9 cellular contexts compared by ENCODE assay signal in genomic region chr2:64748561-64748960, GRCh38.
DNase-seq lines count a peak whose midpoint lies in the region; ATAC-seq, FAIRE-seq and TF ChIP-seq lines count a peak whose summit lies in the region.
"Had no signal": no experiment of that assay in that cellular context is flagged by ENCODE, and none has a peak within 500 bp of the region (broad histone marks: within the 10 kb centered on the region; RNA-seq: fewer than 3 reads in every experiment).

No MANE protein-coding gene starts in this region.

- peak overlapping the region; percentile 94 to 98 for H3K27ac ChIP-seq in SK-N-SH (ENCODE audit: low read depth in 2 of 2, low read length in 1 of 2)
- H3K27ac ChIP-seq in kidney (ENCODE audit: low read depth in 2 of 2, low read length in 2 of 2), result peak overlapping the region; percentile 68 to 97

- FAIRE-seq in kidney (lab: Jason Lieb, UNC) (no peak), RCC 7860 (lab: Jason Lieb, UNC) (no peak)
- FAIRE-seq: A204.1 had no signal

- peak overlapping the region; percentile 93 to 98 for H3K4me3 Mint-ChIP-seq in activated T-cell treated with anti-CD3 and anti-CD28 coated beads, Interleukin-2, amount 50 U/mL, for 72 hours
- H3K4me3 Mint-ChIP-seq in stimulated activated naive CD8-positive, alpha-beta T cell treated with anti-CD3 and anti-CD28 coated beads, Interleukin-15, amount 100 ng/mL, for 72 hours, result peak overlapping the region; percentile 90 to 93

- no peaks in the 10 kb centered on the region for H3K27me3 ChIP-seq in SK-N-SH (ENCODE audit: insufficient read depth)

- peak overlapping the region; percentile 84; the same call in 1 of the 2 replicates for H3K9ac ChIP-seq in SK-N-SH
- H3K9ac ChIP-seq in kidney (ENCODE audit: low read length in 2 of 2), result no peak overlapping the region

- no peak for TF ChIP-seq EP300 in SK-N-SH (IDR thresholded peaks at IDR 0.05; ENCODE audit: borderline replicate concordance in 1 of 2, low read depth in 1 of 2, low read length in 1 of 2)

- peaks cover 28% of the 10 kb centered on the region; the same call in 1 of the 2 replicates for H3K79me2 ChIP-seq in SK-N-SH (ENCODE audit: insufficient read depth)

- ATAC-seq in SK-N-SH treated with all-trans-retinoic acid at 6 μM for 48 hours (no peak), HG03521 (IDR thresholded peaks at IDR 0.05; ENCODE audit: unreplicated experiment) (no peak)
- ATAC-seq in activated T-cell treated with anti-CD3 and anti-CD28 coated beads, Interleukin-2, amount 50 U/mL, for 72 hours (replicated peaks in 1 of 2), result peak in 1 of 2 donors; percentile 6
- ATAC-seq in stimulated activated naive CD8-positive, alpha-beta T cell treated with anti-CD3 and anti-CD28 coated beads, Interleukin-15, amount 100 ng/mL, for 72 hours, result peak; percentile 15

- H3K9me3 Mint-ChIP-seq in activated T-cell treated with anti-CD3 and anti-CD28 coated beads, Interleukin-2, amount 50 U/mL, for 72 hours, result no peaks in the 10 kb centered on the region
- H3K9me3 Mint-ChIP-seq in stimulated activated naive CD8-positive, alpha-beta T cell treated with anti-CD3 and anti-CD28 coated beads, Interleukin-15, amount 100 ng/mL, for 72 hours, result no peaks in the 10 kb centered on the region

- intact Hi-C loops in kidney (cut with DNase I), result no loop called here

- H2AFZ ChIP-seq in SK-N-SH (ENCODE audit: low read depth), result peak overlapping the region; percentile 53

- H3K9me2 ChIP-seq in SK-N-SH, result no peaks in the 10 kb centered on the region

- H3K27me3 Mint-ChIP-seq in activated T-cell treated with anti-CD3 and anti-CD28 coated beads, Interleukin-2, amount 50 U/mL, for 72 hours (ENCODE audit: low read depth), result no peaks in the 10 kb centered on the region
- H3K27me3 Mint-ChIP-seq in stimulated activated naive CD8-positive, alpha-beta T cell treated with anti-CD3 and anti-CD28 coated beads, Interleukin-15, amount 100 ng/mL, for 72 hours, result no peaks in the 10 kb centered on the region

- POLR2A ChIA-PET in SK-N-SH (lab: Yijun Ruan, JAX), result interaction anchor here (1.1 kb wide), 1 partner anchor 95 kb away, joined by 3 read pairs; the partner anchor contains the start of gene SERTAD2

- no peaks in the 10 kb centered on the region for H3K9me3 ChIP-seq in SK-N-SH
- H3K9me3 ChIP-seq in kidney (ENCODE audit: control insufficient read depth in 1 of 2, low read length in 2 of 2), result no peaks in the 10 kb centered on the region

- CTCF ChIA-PET in SK-N-SH (lab: Yijun Ruan, JAX), result interaction anchor here (1.0 to 1.7 kb wide), 4 partner anchors 7 to 95 kb away, joined by 3 to 4 read pairs (median 4); partner anchors contain the start of gene SERTAD2

- peaks cover 4 to 6% of the 10 kb centered on the region in 2 experiments; a peak in 3 of 4 replicates for H3K4me1 ChIP-seq in SK-N-SH (ENCODE audit: control insufficient read depth in 1 of 2, insufficient read depth in 2 of 2, low read depth in 1 of 2, low read length in 1 of 2)
- peaks cover 5 to 12% of the 10 kb centered on the region in 2 donors for H3K4me1 ChIP-seq in kidney (ENCODE audit: control insufficient read depth in 1 of 2, insufficient read depth in 1 of 2, low read depth in 1 of 2, low read length in 2 of 2)

- H3F3A ChIP-seq in SK-N-SH (replicated peaks; ENCODE audit: insufficient read depth), result peaks cover 21% of the 10 kb centered on the region

- WGBS in SK-N-SH (ENCODE audit: low lambda C conversion rate), result 67% methylated on average over 2 of the region's 2 CpGs

- H3K36me3 Mint-ChIP-seq in activated T-cell treated with anti-CD3 and anti-CD28 coated beads, Interleukin-2, amount 50 U/mL, for 72 hours (ENCODE audit: insufficient read depth in 2 of 2), result no peaks in the 10 kb centered on the region

- H4K20me1 ChIP-seq in SK-N-SH (ENCODE audit: insufficient read depth), result no peaks in the 10 kb centered on the region

- TF ChIP-seq RAD21 in SK-N-SH (IDR thresholded peaks at IDR 0.05; ENCODE audit: low read length), result no peak

- peak overlapping the region; percentile 91 for H3K4me2 ChIP-seq in SK-N-SH

- TF ChIP-seq CTCF in SK-N-SH (IDR thresholded peaks at IDR 0.05) (no peak), kidney (IDR thresholded peaks at IDR 0.05; ENCODE audit: borderline replicate concordance, extremely low read depth, insufficient read depth) (no peak)

- DNase-seq in SK-N-SH (no peak), kidney (no peak), RCC 7860 (ENCODE audit: low spot score) (no peak), HPDE6-E6E7 (ENCODE audit: extremely low spot score) (no peak)
- peak; percentile 32 to 43 for DNase-seq in activated T-cell treated with anti-CD3 and anti-CD28 coated beads, Interleukin-2, amount 50 U/mL, for 72 hours
- DNase-seq in stimulated activated naive CD8-positive, alpha-beta T cell treated with anti-CD3 and anti-CD28 coated beads, Interleukin-15, amount 100 ng/mL, for 72 hours, result peak; percentile 58 to 65

- H3K27ac Mint-ChIP-seq in activated T-cell treated with anti-CD3 and anti-CD28 coated beads, Interleukin-2, amount 50 U/mL, for 72 hours, result peak overlapping the region; percentile 31
- peak overlapping the region; percentile 97 to 98 for H3K27ac Mint-ChIP-seq in stimulated activated naive CD8-positive, alpha-beta T cell treated with anti-CD3 and anti-CD28 coated beads, Interleukin-15, amount 100 ng/mL, for 72 hours

- H3K36me3 ChIP-seq in SK-N-SH (replicated peaks in 1 of 2; ENCODE audit: control insufficient read depth in 1 of 2, insufficient read depth in 2 of 2, low read length in 1 of 2), result no peaks in the 10 kb centered on the region
- H3K36me3 ChIP-seq in kidney (ENCODE audit: control insufficient read depth in 1 of 2, insufficient read depth in 2 of 2, low read length in 2 of 2), result no peaks in the 10 kb centered on the region

- H3K4me3 ChIP-seq in SK-N-SH (ENCODE audit: low read depth in 2 of 2, low read length in 1 of 2) (peak overlapping the region in 1 of 2 experiments; percentile 90; a peak in 2 of 4 replicates), kidney (ENCODE audit: low read length in 2 of 2) (no peak overlapping the region)

- peaks cover 26% of the 10 kb centered on the region for H3K4me1 Mint-ChIP-seq in activated T-cell treated with anti-CD3 and anti-CD28 coated beads, Interleukin-2, amount 50 U/mL, for 72 hours (ENCODE audit: low read depth)
- H3K4me1 Mint-ChIP-seq in stimulated activated naive CD8-positive, alpha-beta T cell treated with anti-CD3 and anti-CD28 coated beads, Interleukin-15, amount 100 ng/mL, for 72 hours, result peaks cover 35% of the 10 kb centered on the region

TF ChIP-seq in SK-N-SH, 30 proteins besides CTCF, POLR2A, EP300 and RAD21:
- TF ChIP-seq SMC3 (IDR thresholded peaks at IDR 0.05; ENCODE audit: low read depth, low read length) (no peak), RCOR1 (IDR thresholded peaks at IDR 0.05; ENCODE audit: low read length) (no peak), EZH2phosphoT487 (IDR thresholded peaks at IDR 0.05; ENCODE audit: borderline replicate concordance, low read depth) (no peak)

TF ChIP-seq in SK-N-SH treated with all-trans-retinoic acid at 6 μM for 48 hours, 23 proteins besides CTCF, POLR2A, EP300 and RAD21 (continues in another document):
- TF ChIP-seq ZFP3 (CRISPR knock-in tag; IDR thresholded peaks at IDR 0.05), result no peak
- TF ChIP-seq, protein P1, sequence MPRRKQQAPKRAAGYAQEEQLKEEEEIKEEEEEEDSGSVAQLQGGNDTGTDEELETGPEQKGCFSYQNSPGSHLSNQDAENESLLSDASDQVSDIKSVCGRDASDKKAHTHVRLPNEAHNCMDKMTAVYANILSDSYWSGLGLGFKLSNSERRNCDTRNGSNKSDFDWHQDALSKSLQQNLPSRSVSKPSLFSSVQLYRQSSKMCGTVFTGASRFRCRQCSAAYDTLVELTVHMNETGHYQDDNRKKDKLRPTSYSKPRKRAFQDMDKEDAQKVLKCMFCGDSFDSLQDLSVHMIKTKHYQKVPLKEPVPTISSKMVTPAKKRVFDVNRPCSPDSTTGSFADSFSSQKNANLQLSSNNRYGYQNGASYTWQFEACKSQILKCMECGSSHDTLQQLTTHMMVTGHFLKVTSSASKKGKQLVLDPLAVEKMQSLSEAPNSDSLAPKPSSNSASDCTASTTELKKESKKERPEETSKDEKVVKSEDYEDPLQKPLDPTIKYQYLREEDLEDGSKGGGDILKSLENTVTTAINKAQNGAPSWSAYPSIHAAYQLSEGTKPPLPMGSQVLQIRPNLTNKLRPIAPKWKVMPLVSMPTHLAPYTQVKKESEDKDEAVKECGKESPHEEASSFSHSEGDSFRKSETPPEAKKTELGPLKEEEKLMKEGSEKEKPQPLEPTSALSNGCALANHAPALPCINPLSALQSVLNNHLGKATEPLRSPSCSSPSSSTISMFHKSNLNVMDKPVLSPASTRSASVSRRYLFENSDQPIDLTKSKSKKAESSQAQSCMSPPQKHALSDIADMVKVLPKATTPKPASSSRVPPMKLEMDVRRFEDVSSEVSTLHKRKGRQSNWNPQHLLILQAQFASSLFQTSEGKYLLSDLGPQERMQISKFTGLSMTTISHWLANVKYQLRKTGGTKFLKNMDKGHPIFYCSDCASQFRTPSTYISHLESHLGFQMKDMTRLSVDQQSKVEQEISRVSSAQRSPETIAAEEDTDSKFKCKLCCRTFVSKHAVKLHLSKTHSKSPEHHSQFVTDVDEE (CRISPR knock-in tag; IDR thresholded peaks at IDR 0.05), result no peak
- TF ChIP-seq ZNF565 (CRISPR knock-in tag; conservative IDR thresholded peaks at IDR 0.05; ENCODE audit: low read depth), result no peak
- no peak for TF ChIP-seq CSRNP3 (CRISPR knock-in tag; IDR thresholded peaks at IDR 0.05)
- TF ChIP-seq BACH2 (CRISPR knock-in tag; IDR thresholded peaks at IDR 0.05; ENCODE audit: borderline replicate concordance), result no peak
- no peak for TF ChIP-seq TOX (CRISPR knock-in tag; IDR thresholded peaks at IDR 0.05; ENCODE audit: borderline replicate concordance)
- no peak for TF ChIP-seq CSDC2 (CRISPR knock-in tag; IDR thresholded peaks at IDR 0.05)

Comparison
In these comparisons a context has a peak if more than half of its experiments do, and no peak if none do; other contexts are left out.
1. DNase-seq: peak in activated T-cell treated with anti-CD3 and anti-CD28 coated beads, Interleukin-2, amount 50 U/mL, for 72 hours (2 of 2) and stimulated activated naive CD8-positive, alpha-beta T cell treated with anti-CD3 and anti-CD28 coated beads, Interleukin-15, amount 100 ng/mL, for 72 hours (2 of 2); none in SK-N-SH (single experiment), kidney (single experiment), RCC 7860 (single experiment) and HPDE6-E6E7 (single experiment).